Comparison of ENCODE assay signal across 1 cellular context in the genomic region with DNA sequence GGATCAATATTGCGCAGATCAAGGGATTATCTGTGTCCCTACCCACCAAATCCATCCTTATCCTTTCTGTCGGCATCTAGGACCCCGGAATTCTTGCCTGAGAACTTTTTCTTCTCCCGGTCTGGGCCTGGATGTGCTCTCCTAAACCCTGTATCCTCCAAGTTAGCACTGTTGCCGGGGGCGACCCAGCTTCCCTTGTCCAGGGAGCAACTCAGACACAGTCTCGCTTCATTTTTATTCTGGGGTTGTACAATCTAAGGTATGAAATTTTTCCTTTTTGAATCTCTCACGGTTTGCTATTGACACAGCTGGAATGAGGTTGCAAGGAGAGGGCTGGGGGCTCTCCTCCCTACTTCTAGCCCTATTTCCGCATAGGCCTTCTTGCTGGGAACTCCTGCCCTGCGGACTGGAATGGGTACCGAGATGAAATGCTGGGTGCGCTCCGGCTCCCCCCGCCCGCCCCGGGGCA.
TF ChIP-seq lines count a peak whose summit lies in the region.

No MANE protein-coding gene starts in this region.

TF ChIP-seq in A549, 52 proteins besides CTCF, POLR2A, EP300 and RAD21 (continued from another document):
- TF ChIP-seq RNF2 (IDR thresholded peaks at IDR 0.05; ENCODE audit: borderline replicate concordance, low read depth) (no peak), PHF8 (IDR thresholded peaks at IDR 0.05; ENCODE audit: borderline replicate concordance, low read depth) (no peak), SMC3 (IDR thresholded peaks at IDR 0.05) (no peak), SREBF2 (IDR thresholded peaks at IDR 0.05) (no peak)
- TF ChIP-seq, protein P1, sequence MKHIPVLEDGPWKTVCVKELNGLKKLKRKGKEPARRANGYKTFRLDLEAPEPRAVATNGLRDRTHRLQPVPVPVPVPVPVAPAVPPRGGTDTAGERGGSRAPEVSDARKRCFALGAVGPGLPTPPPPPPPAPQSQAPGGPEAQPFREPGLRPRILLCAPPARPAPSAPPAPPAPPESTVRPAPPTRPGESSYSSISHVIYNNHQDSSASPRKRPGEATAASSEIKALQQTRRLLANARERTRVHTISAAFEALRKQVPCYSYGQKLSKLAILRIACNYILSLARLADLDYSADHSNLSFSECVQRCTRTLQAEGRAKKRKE (CRISPR knock-in tag; IDR thresholded peaks at IDR 0.05; ENCODE audit: low read depth) = no peak
- TF ChIP-seq, protein P2, sequence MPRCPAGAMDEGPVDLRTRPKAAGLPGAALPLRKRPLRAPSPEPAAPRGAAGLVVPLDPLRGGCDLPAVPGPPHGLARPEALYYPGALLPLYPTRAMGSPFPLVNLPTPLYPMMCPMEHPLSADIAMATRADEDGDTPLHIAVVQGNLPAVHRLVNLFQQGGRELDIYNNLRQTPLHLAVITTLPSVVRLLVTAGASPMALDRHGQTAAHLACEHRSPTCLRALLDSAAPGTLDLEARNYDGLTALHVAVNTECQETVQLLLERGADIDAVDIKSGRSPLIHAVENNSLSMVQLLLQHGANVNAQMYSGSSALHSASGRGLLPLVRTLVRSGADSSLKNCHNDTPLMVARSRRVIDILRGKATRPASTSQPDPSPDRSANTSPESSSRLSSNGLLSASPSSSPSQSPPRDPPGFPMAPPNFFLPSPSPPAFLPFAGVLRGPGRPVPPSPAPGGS (IDR thresholded peaks at IDR 0.05) = no peak
